18 cellular contexts compared by ENCODE assay signal in genomic region chr10:132401396-132402168, GRCh38. TPM values are rescaled to one million over a fixed set of nuclear protein-coding genes. Genes with fewer than 3 reads are reported as not detected.
A peak's percentile ranks its signal among the peaks of the same experiment; 100 is the strongest.
DNase-seq lines count a peak whose midpoint lies in the region; ATAC-seq, FAIRE-seq and TF ChIP-seq lines count a peak whose summit lies in the region.
"Had no signal": no experiment of that assay in that cellular context is flagged by ENCODE, and none has a peak within 500 bp of the region (broad histone marks: within the 10 kb centered on the region; RNA-seq: fewer than 3 reads in every experiment).

No MANE protein-coding gene starts in this region.

- no peak overlapping the region for H3K14ac ChIP-seq in H1 (ENCODE audit: insufficient read length)

- TF ChIP-seq EP300 in H1 (IDR thresholded peaks at IDR 0.05; ENCODE audit: borderline replicate concordance in 1 of 2, low read depth in 2 of 2, low read length in 2 of 2) = no peak

- H3K4me3 Mint-ChIP-seq in stimulated activated memory B cell treated with anti-CD40 and anti-IgM and Interleukin-4, amounts not matched to agents 10 μg/mL and 1 μg/mL and 100 μg/mL, for 72 hours = no peak overlapping the region
- H3K4me3 Mint-ChIP-seq: activated B cell treated with CpG ODN at 0.5 μM for 24 hours; CD4-positive, alpha-beta T cell; HFFc6 had no signal

- no peak for TF ChIP-seq CTCF in H1 (IDR thresholded peaks at IDR 0.05; ENCODE audit: control extremely low read depth in 1 of 3, insufficient read depth in 1 of 3, low read depth in 1 of 3, low read length in 3 of 3)
- TF ChIP-seq CTCF in right lobe of liver (IDR thresholded peaks at IDR 0.05) = no peak
- TF ChIP-seq CTCF in D721Med (IDR thresholded peaks at IDR 0.05; ENCODE audit: insufficient read depth, missing control alignments) = no peak

- H3K9me3 ChIP-seq in H1 (ENCODE audit: insufficient read depth in 2 of 2, low read depth in 1 of 2, low read length in 1 of 2) = no peaks in the 10 kb centered on the region
- no peaks in the 10 kb centered on the region for H3K9me3 ChIP-seq in right lobe of liver
- H3K9me3 ChIP-seq: gastrocnemius medialis, testis had no signal

- no peak for TF ChIP-seq RAD21 in H1 (IDR thresholded peaks at IDR 0.05 in 1 of 2, conservative IDR thresholded peaks at IDR 0.05 in 1 of 2; ENCODE audit: low read depth in 2 of 2, low read length in 2 of 2)

- no peak overlapping the region for H2BK20ac ChIP-seq in H1 (ENCODE audit: low read length)

- peaks cover 14% of the 10 kb centered on the region for H3K36me3 Mint-ChIP-seq in stimulated activated memory B cell treated with anti-CD40 and anti-IgM and Interleukin-4, amounts not matched to agents 10 μg/mL and 1 μg/mL and 100 μg/mL, for 72 hours

- peaks cover 5% of the 10 kb centered on the region for H3K27me3 ChIP-seq in H7 (ENCODE audit: control insufficient read depth, insufficient read depth, low read length)
- peaks cover 0 to 10% (median 2%) of the 10 kb centered on the region in 4 experiments; a peak in 4 of 7 replicates for H3K27me3 ChIP-seq in H1 (replicated peaks in 1 of 4; ENCODE audit: control insufficient read depth in 3 of 4, extremely low read depth in 1 of 4, insufficient read depth in 3 of 4, low read length in 3 of 4)
- H3K27me3 ChIP-seq in right lobe of liver = no peaks in the 10 kb centered on the region
- H3K27me3 ChIP-seq: gastrocnemius medialis, testis had no signal

- H4K20me1 ChIP-seq in H1 (replicated peaks in 1 of 2; ENCODE audit: control insufficient read depth in 1 of 2, insufficient read depth in 2 of 2, low read length in 2 of 2) = peaks cover 0 to 3% of the 10 kb centered on the region in 2 experiments

- no peaks in the 10 kb centered on the region for H3K27me3 Mint-ChIP-seq in stimulated activated memory B cell treated with anti-CD40 and anti-IgM and Interleukin-4, amounts not matched to agents 10 μg/mL and 1 μg/mL and 100 μg/mL, for 72 hours
- H3K27me3 Mint-ChIP-seq: activated B cell treated with CpG ODN at 0.5 μM for 24 hours; CD4-positive, alpha-beta T cell had no signal

- no peak overlapping the region for H3K4me2 ChIP-seq in H1 (ENCODE audit: insufficient read depth in 1 of 2, low read depth in 2 of 2, low read length in 2 of 2)

- H3K36me3 ChIP-seq in H7 (replicated peaks; ENCODE audit: control insufficient read depth, insufficient read depth, low read length) (no peaks in the 10 kb centered on the region), H1 (ENCODE audit: control insufficient read depth in 2 of 4, insufficient read depth in 4 of 4, low read length in 3 of 4) (peaks cover 0 to 8% (median 2%) of the 10 kb centered on the region in 4 experiments; a peak in 3 of 8 replicates), right lobe of liver (peaks cover 0 to 6% (median 2%) of the 10 kb centered on the region in 4 donors)

- no peaks in the 10 kb centered on the region; the same call in 1 of the 2 replicates for H3K79me1 ChIP-seq in H1 (ENCODE audit: low read depth, low read length)

- no peak overlapping the region for H3K56ac ChIP-seq in H1 (replicated peaks; ENCODE audit: insufficient read length, low read depth, low read length)

- H2BK120ac ChIP-seq in H1 (replicated peaks; ENCODE audit: low read depth, low read length) = no peak overlapping the region

- no peak overlapping the region; the same call in 1 of the 2 replicates for H4K8ac ChIP-seq in H1 (ENCODE audit: extremely low read depth, insufficient read depth, low read length)

- no peak overlapping the region for H2AK5ac ChIP-seq in H1 (ENCODE audit: low read depth, low read length)

- FAIRE-seq in H1 (lab: Jason Lieb, UNC) = no peak
- FAIRE-seq in D721Med (lab: Jason Lieb, UNC) = no peak

- H3K9ac ChIP-seq in H1 (replicated peaks in 1 of 4; ENCODE audit: extremely low read depth in 1 of 4, low read depth in 3 of 4, low read length in 3 of 4) = no peak overlapping the region

- H4K91ac ChIP-seq in H1 (replicated peaks; ENCODE audit: insufficient read length, low read length) = no peak overlapping the region

- H4K5ac ChIP-seq in H1 (ENCODE audit: insufficient read length, low read depth, low read length) = no peak overlapping the region

- no peak overlapping the region for H3K23ac ChIP-seq in H1 (ENCODE audit: insufficient read length)

- intact Hi-C loops in right lobe of liver (cut with DNase I) = no loop called here

- peak; percentile 39 for DNase-seq in H7
- DNase-seq in H1 (ENCODE audit: low read depth in 1 of 2, low spot score in 2 of 2) = no peak
- DNase-seq in right lobe of liver = peak in 2 of 3 donors; percentile 19 to 58
- DNase-seq in DMS114 treated with DMSO at 0.1 percent for 48 hours (lab: John Stamatoyannopoulos, UW; ENCODE audit: unreplicated experiment) = no peak
- DNase-seq in D721Med (ENCODE audit: insufficient read length, low spot score) = no peak
- DNase-seq: activated B cell treated with CpG ODN at 0.5 μM for 24 hours; amniotic stem cell; CD4-positive, alpha-beta T cell; DMS79 treated with DMSO at 0.1 percent for 48 hours; gastrocnemius medialis; HFFc6; Karpas-422; NCI-H446 treated with DMSO at 0.1 percent for 48 hours; stimulated activated CD4-positive, alpha-beta T cell treated with anti-CD3 and anti-CD28 coated beads, Interleukin-2, amount 100 ng/mL, for 48 hours; testis had no signal

- H2BK12ac ChIP-seq in H1 (ENCODE audit: low read depth, low read length) = no peak overlapping the region

- H3K27ac ChIP-seq in H1 (ENCODE audit: low read depth, low read length) (no peak overlapping the region), right lobe of liver (no peak overlapping the region)
- H3K27ac ChIP-seq: testis had no signal

- POLR2A ChIA-PET in H1 (lab: Charles Lee; ENCODE audit: partially characterized antibody) = interaction anchor here (0.8 to 0.9 kb wide), 2 partner anchors 9 to 13 kb away, joined by 5 to 7 read pairs; no protein-coding TSS in a partner anchor

- H3K27ac Mint-ChIP-seq in stimulated activated memory B cell treated with anti-CD40 and anti-IgM and Interleukin-4, amounts not matched to agents 10 μg/mL and 1 μg/mL and 100 μg/mL, for 72 hours = peak overlapping the region; percentile 83
- H3K27ac Mint-ChIP-seq: CD4-positive, alpha-beta T cell; HFFc6 had no signal

- H2BK5ac ChIP-seq in H1 (ENCODE audit: low read depth, low read length) = peak overlapping the region; percentile 24; the same call in 1 of the 2 replicates

- H3K4me3 ChIP-seq in H7 (ENCODE audit: insufficient read depth, low read depth, low read length) (no peak overlapping the region), H1 (ENCODE audit: extremely low read depth in 1 of 4, insufficient read depth in 2 of 4, low read depth in 3 of 4, low read length in 4 of 4) (no peak overlapping the region), right lobe of liver (no peak overlapping the region)
- H3K4me3 ChIP-seq: gastrocnemius medialis, testis had no signal

- H3K4me1 Mint-ChIP-seq in stimulated activated memory B cell treated with anti-CD40 and anti-IgM and Interleukin-4, amounts not matched to agents 10 μg/mL and 1 μg/mL and 100 μg/mL, for 72 hours = peaks cover 61% of the 10 kb centered on the region

- no peaks in the 10 kb centered on the region for H3K79me2 ChIP-seq in H1 (ENCODE audit: control insufficient read depth in 1 of 2, insufficient read depth in 2 of 2, low read length in 2 of 2)

- no peak overlapping the region for H3K18ac ChIP-seq in H1 (ENCODE audit: extremely low read depth, low read length)

- TF ChIP-seq POLR2A in H1 (IDR thresholded peaks at IDR 0.05; ENCODE audit: control extremely low read depth in 1 of 2, low read depth in 2 of 2, low read length in 2 of 2) = no peak
- no peak for TF ChIP-seq POLR2A in right lobe of liver (IDR thresholded peaks at IDR 0.05)

- peaks cover 3% of the 10 kb centered on the region for H3K23me2 ChIP-seq in H1 (ENCODE audit: low read depth, low read length)

- H3K9me3 Mint-ChIP-seq in stimulated activated memory B cell treated with anti-CD40 and anti-IgM and Interleukin-4, amounts not matched to agents 10 μg/mL and 1 μg/mL and 100 μg/mL, for 72 hours = no peaks in the 10 kb centered on the region
- H3K9me3 Mint-ChIP-seq: activated B cell treated with CpG ODN at 0.5 μM for 24 hours; CD4-positive, alpha-beta T cell; HFFc6 had no signal

- no peak for ATAC-seq in right lobe of liver
- no peak for ATAC-seq in stimulated activated memory B cell treated with anti-CD40 and anti-IgM and Interleukin-4, amounts not matched to agents 10 μg/mL and 1 μg/mL and 100 μg/mL, for 72 hours
- no peak for ATAC-seq in HG03135 (IDR thresholded peaks at IDR 0.05; ENCODE audit: unreplicated experiment)
- no peak for ATAC-seq in HG03097 (IDR thresholded peaks at IDR 0.05; ENCODE audit: low FRiP score, unreplicated experiment)
- ATAC-seq: gastrocnemius medialis had no signal

- no peak overlapping the region for H2AFZ ChIP-seq in H1 (ENCODE audit: low read length)

- H3K4ac ChIP-seq in H1 (replicated peaks; ENCODE audit: insufficient read length, low read depth, low read length) = no peak overlapping the region

- no peak overlapping the region for H2BK15ac ChIP-seq in H1 (ENCODE audit: low read length)

- CTCF ChIA-PET in H1 (lab: Charles Lee; ENCODE audit: partially characterized antibody) = interaction anchor here (0.6 to 3.1 kb wide), 2 partner anchors 50 to 359 kb away, joined by 4 to 12 read pairs; no protein-coding TSS in a partner anchor

- H3K4me1 ChIP-seq in H1 (replicated peaks in 1 of 4; ENCODE audit: control insufficient read depth in 3 of 4, insufficient read depth in 4 of 4, low read length in 3 of 4) = peaks cover 0 to 26% (median 11%) of the 10 kb centered on the region in 4 experiments; a peak in 6 of 7 replicates
- peaks cover 0 to 10% (median 3%) of the 10 kb centered on the region in 4 donors for H3K4me1 ChIP-seq in right lobe of liver

- WGBS in H1 (ENCODE audit: extremely low coverage in 1 of 2, insufficient coverage in 1 of 2, insufficient read length in 1 of 2, insufficient replicate concordance in 2 of 2, low coverage in 1 of 2, low lambda C conversion rate in 2 of 2, missing lambda C conversion rate in 1 of 2), 2 experiments = 95% methylated on average over 20 of the region's 20 CpGs; no CpG with 5 or more reads in 1 of the 2 experiments
- WGBS in right lobe of liver (ENCODE audit: insufficient coverage, low coverage, low lambda C conversion rate, missing lambda C conversion rate) = 86% methylated on average over 7 of the region's 20 CpGs

TF ChIP-seq in H1, 55 proteins besides CTCF, POLR2A, EP300 and RAD21 (continues in another document):
- TF ChIP-seq EZH2 (IDR thresholded peaks at IDR 0.05; ENCODE audit: low read depth, low read length, severe bottlenecking) = no peak

RNA-seq across cellular contexts. Expression of gene PWWP2B, which starts 4.6 kb away (rescaled TPM):
- total RNA-seq in H7 (2014; rRNA removed; shearing (Covaris generic)) = 14.3 and 15.3 TPM in 2 replicates
- 10.8 and 11.0 TPM in 2 replicates for total RNA-seq in H1 (2021; fragmentation: NEBNext Ultra II Directional; extraction: Animal tissue kit (Norgen Biotek cat#: 25700))
- polyA plus RNA-seq in H1 (2011; rRNA removed) = 5.3 and 9.4 TPM in 2 replicates
- 7.2 TPM for polyA plus RNA-seq in H1 (2011; cell fraction: cytosol; rRNA removed)
- 17.0 TPM for polyA plus RNA-seq in H1 (2011; cell fraction: nucleus; rRNA removed)
- 4.8 to 8.4 TPM (median 8.0 TPM) in 4 replicates for polyA plus RNA-seq in H1 (2012, experiment 1 of 2)
- polyA plus RNA-seq in H1 (2012, experiment 2 of 2) = 6.0 TPM
- 6.0 TPM for polyA plus RNA-seq in H1 (2013, experiment 1 of 2)
- polyA plus RNA-seq in H1 (2013, experiment 2 of 2) = 5.5 TPM
- 1.2 and 1.4 TPM in 2 replicates for polyA minus RNA-seq in H1 (2011; rRNA and poly(A)+ RNA removed)
- polyA minus RNA-seq in H1 (2011; cell fraction: cytosol; rRNA and poly(A)+ RNA removed) = 5.2 TPM
- 7.0 TPM for polyA minus RNA-seq in H1 (2011; cell fraction: nucleus; rRNA and poly(A)+ RNA removed)
- 10 to 100 TPM in 1 of 6 experiments, 1 to 10 TPM in 5; 3.0 to 12.2 (median 5.1) TPM for total RNA-seq in right lobe of liver

Comparison
In these comparisons a context has a peak if more than half of its experiments do, and no peak if none do; other contexts are left out.
1. DNase-seq: peak in H7 (single experiment) and right lobe of liver (2 of 3); none in H1 (0 of 2), DMS114 treated with DMSO at 0.1 percent for 48 hours (single experiment) and D721Med (single experiment).